Comparison of ENCODE assay signal across 1 cellular context in genomic region chr12:4438834-4439596, GRCh38.
TF ChIP-seq lines count a peak whose summit lies in the region.

No MANE protein-coding gene starts in this region.

TF ChIP-seq in HepG2, 621 proteins besides CTCF, POLR2A, EP300 and RAD21:
- TF ChIP-seq ZIK1 (CRISPR knock-in tag; IDR thresholded peaks at IDR 0.05; ENCODE audit: borderline replicate concordance, low read depth) (no peak), HES4 (CRISPR knock-in tag; IDR thresholded peaks at IDR 0.05; ENCODE audit: borderline replicate concordance) (no peak), HDAC2 (CRISPR knock-in tag; IDR thresholded peaks at IDR 0.05) (no peak), RCOR2 (CRISPR knock-in tag; IDR thresholded peaks at IDR 0.05) (no peak)
